In genomic region chr1:76229279-76229977, GRCh38 we compare ENCODE assay signal across 14 cellular contexts.
"Had no signal": no experiment of that assay in that cellular context is flagged by ENCODE, and none has a peak within 500 bp of the region (broad histone marks: within the 10 kb centered on the region; RNA-seq: fewer than 3 reads in every experiment).

No MANE protein-coding gene starts in this region.

- DNase-seq: activated naive CD4-positive, alpha-beta T cell treated with anti-CD3 and anti-CD28 coated beads, Interleukin-2, amount 10 ng/mL, durations not matched to agents 7 days and 5 days; central memory CD4-positive, alpha-beta T cell; effector CD8-positive, alpha-beta T cell; erythroblast; hippocampal formation; immature natural killer cell; ovary; stimulated activated CD4-positive, alpha-beta T cell treated with anti-CD3 and anti-CD28 coated beads, Interleukin-15, amount 100 ng/mL, for 24 hours; stimulated activated CD4-positive, alpha-beta T cell treated with anti-CD3 and anti-CD28 coated beads, Interleukin-4, amount 100 ng/mL, for 24 hours; stimulated activated naive CD8-positive, alpha-beta T cell treated with anti-CD3 and anti-CD28 coated beads, Interleukin-15, amount 100 ng/mL, for 72 hours; T-helper 17 cell; testis had no signal

- H3K9me3 ChIP-seq: ovary, testis had no signal

- H3K27ac ChIP-seq: coronary artery, ovary, testis had no signal

- H3K36me3 ChIP-seq: ovary had no signal

- ATAC-seq: stimulated activated naive CD8-positive, alpha-beta T cell treated with anti-CD3 and anti-CD28 coated beads, Interleukin-15, amount 100 ng/mL, for 72 hours; T-helper 17 cell had no signal

- H3K4me3 ChIP-seq: coronary artery, lung, ovary, testis had no signal

- H3K4me1 ChIP-seq: testis had no signal

- H3K27me3 ChIP-seq: ovary, testis had no signal
